In the genomic region with DNA sequence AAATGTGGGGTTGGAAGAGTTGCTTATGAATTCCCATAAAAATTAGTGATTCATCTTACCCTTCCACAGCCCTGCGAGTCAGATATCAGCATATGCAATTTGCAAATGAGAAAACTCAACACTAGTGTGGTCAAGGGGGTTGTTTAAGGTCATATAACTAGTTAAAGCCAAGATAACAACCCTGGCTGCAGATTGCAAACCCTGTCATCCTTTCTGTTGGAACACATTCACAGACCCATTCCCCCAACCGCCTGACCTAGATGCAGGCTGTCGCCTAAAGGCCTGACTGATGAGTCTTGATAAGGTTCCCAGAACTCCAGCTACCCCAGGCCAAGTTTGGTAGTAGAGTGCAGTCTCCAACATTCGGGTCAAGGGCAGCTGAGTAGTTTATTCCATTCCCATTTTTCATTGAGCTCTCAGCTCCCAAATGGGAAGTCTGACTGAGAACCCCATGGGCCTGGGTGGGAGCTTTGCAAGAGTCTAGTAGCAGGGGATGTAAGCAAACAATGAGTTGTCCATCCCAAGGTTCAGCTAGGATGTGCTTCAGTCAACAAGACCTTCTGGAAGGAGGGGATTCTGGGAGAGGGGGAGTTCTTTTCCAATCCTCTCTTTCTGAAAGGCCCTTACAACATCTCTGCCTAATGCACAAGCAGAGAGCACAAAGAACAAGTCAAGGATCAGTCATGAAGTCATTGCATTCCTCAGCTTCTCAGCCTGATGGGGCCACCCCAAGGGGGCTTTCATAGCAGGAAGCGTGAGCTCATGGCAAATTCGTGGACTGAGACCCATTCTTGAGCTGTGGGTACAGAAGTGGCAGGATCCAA, we compare ENCODE assay signal across 10 cellular contexts. TPM values are rescaled to one million over a fixed set of nuclear protein-coding genes. Genes with fewer than 3 reads are reported as not detected.
A peak's percentile ranks its signal among the peaks of the same experiment; 100 is the strongest.
DNase-seq lines count a peak whose midpoint lies in the region; ATAC-seq and TF ChIP-seq lines count a peak whose summit lies in the region.
"Had no signal": no experiment of that assay in that cellular context is flagged by ENCODE, and none has a peak within 500 bp of the region (broad histone marks: within the 10 kb centered on the region; RNA-seq: fewer than 3 reads in every experiment).

No MANE protein-coding gene starts in this region.

- TF ChIP-seq POLR2A in upper lobe of left lung (IDR thresholded peaks at IDR 0.05) (no peak), breast epithelium (IDR thresholded peaks at IDR 0.05) (no peak)

- H3K27me3 ChIP-seq in adipocyte (replicated peaks; ENCODE audit: control insufficient read depth, insufficient read depth, low read length) (no peaks in the 10 kb centered on the region), muscle layer of colon (ENCODE audit: control insufficient read depth in 1 of 2, insufficient read depth in 2 of 2, low read length in 2 of 2) (no peaks in the 10 kb centered on the region), upper lobe of left lung (no peaks in the 10 kb centered on the region), breast epithelium (no peaks in the 10 kb centered on the region)

- H3K36me3 ChIP-seq in adipocyte (ENCODE audit: control insufficient read depth, insufficient read depth, low read length, severe bottlenecking): no peaks in the 10 kb centered on the region
- peaks cover 37% of the 10 kb centered on the region for H3K36me3 ChIP-seq in muscle layer of colon (ENCODE audit: insufficient read depth, low read length)
- peaks cover 0 to 5% (median 0%) of the 10 kb centered on the region in 4 donors for H3K36me3 ChIP-seq in upper lobe of left lung
- H3K36me3 ChIP-seq in breast epithelium: no peaks in the 10 kb centered on the region

- TF ChIP-seq EP300 in upper lobe of left lung (IDR thresholded peaks at IDR 0.05): no peak

- TF ChIP-seq CTCF in fibroblast of pulmonary artery (IDR thresholded peaks at IDR 0.05; ENCODE audit: low read length, missing control alignments) (no peak), upper lobe of left lung (IDR thresholded peaks at IDR 0.05) (no peak), breast epithelium (IDR thresholded peaks at IDR 0.05) (no peak)

- H3K4me3 ChIP-seq in adipocyte (ENCODE audit: low read length): no peak overlapping the region
- no peak overlapping the region for H3K4me3 ChIP-seq in fibroblast of pulmonary artery (replicated peaks; ENCODE audit: low read depth, low read length)
- peak overlapping the region in 1 of 2 donors; percentile 16 for H3K4me3 ChIP-seq in muscle layer of colon (ENCODE audit: low read depth in 1 of 2, low read length in 2 of 2)
- H3K4me3 ChIP-seq in upper lobe of left lung: no peak overlapping the region
- H3K4me3 ChIP-seq in breast epithelium: no peak overlapping the region

- WGBS in upper lobe of left lung, 2 donors: 82 to 91% methylated on average over 3 to 6 of the region's 6 CpGs

- DNase-seq in adipocyte (ENCODE audit: low read depth) (peak; percentile 36), fibroblast of pulmonary artery (ENCODE audit: low read depth) (peak; percentile 50), upper lobe of left lung (no peak), NCI-H2227 (lab: John Stamatoyannopoulos, UW; ENCODE audit: unreplicated experiment) (no peak), nucleus accumbens (lab: John Stamatoyannopoulos, UW) (no peak), breast epithelium (ENCODE audit: low spot score in 2 of 2) (no peak)
- DNase-seq: activated CD4-positive, alpha-beta T cell treated with anti-CD3 and anti-CD28 coated beads for 4 hours; DMS153 had no signal

- peaks cover 18% of the 10 kb centered on the region for H3K4me1 ChIP-seq in adipocyte (ENCODE audit: control insufficient read depth, insufficient read depth, low read length)
- H3K4me1 ChIP-seq in muscle layer of colon (ENCODE audit: insufficient read depth, low read length): peaks cover 53% of the 10 kb centered on the region
- H3K4me1 ChIP-seq in upper lobe of left lung: peaks cover 2 to 10% (median 5%) of the 10 kb centered on the region in 4 donors
- H3K4me1 ChIP-seq in breast epithelium: no peaks in the 10 kb centered on the region

- H3K9ac ChIP-seq in adipocyte (ENCODE audit: low read length) (no peak overlapping the region), muscle layer of colon (ENCODE audit: low read length) (no peak overlapping the region)

- intact Hi-C loops in breast epithelium (cut with DNase I; ENCODE audit: low total_unique reads): no loop called here

- H3K27ac ChIP-seq in muscle layer of colon (ENCODE audit: low read depth, low read length) (peak overlapping the region; percentile 20), upper lobe of left lung (peak overlapping the region in 3 of 4 donors; percentile 16 to 62 (median 46)), breast epithelium (peak overlapping the region in 1 of 2 donors; percentile 73)

- H3K9me3 ChIP-seq in adipocyte (ENCODE audit: control insufficient read depth, low read length) (no peaks in the 10 kb centered on the region), muscle layer of colon (ENCODE audit: low read length) (no peaks in the 10 kb centered on the region), upper lobe of left lung (no peaks in the 10 kb centered on the region), breast epithelium (no peaks in the 10 kb centered on the region)

- peak; percentile 64 to 92 for ATAC-seq in upper lobe of left lung (ENCODE audit: low FRiP score in 2 of 2)
- ATAC-seq: activated naive CD4-positive, alpha-beta T cell treated with anti-CD3 and anti-CD28 coated beads, Interleukin-2, amount 50 U/mL, for 72 hours had no signal

RNA-seq across cellular contexts. Expression of gene ADAM19, which starts 40.3 kb away (rescaled TPM):
- total RNA-seq in upper lobe of left lung: 10 to 100 TPM in 2 of 6 donors, 1 to 10 TPM in 4; 5.5 to 17.0 (median 7.1) TPM
- 1 to 10 TPM; 1.9 to 3.6 (median 3.5) TPM for total RNA-seq in breast epithelium

Comparison
In these comparisons a context has a peak if more than half of its experiments do, and no peak if none do; other contexts are left out.
1. DNase-seq: peak in adipocyte (single experiment) and fibroblast of pulmonary artery (single experiment); none in upper lobe of left lung (0 of 2), NCI-H2227 (single experiment), nucleus accumbens (0 of 56) and breast epithelium (0 of 2).